In the genomic region with DNA sequence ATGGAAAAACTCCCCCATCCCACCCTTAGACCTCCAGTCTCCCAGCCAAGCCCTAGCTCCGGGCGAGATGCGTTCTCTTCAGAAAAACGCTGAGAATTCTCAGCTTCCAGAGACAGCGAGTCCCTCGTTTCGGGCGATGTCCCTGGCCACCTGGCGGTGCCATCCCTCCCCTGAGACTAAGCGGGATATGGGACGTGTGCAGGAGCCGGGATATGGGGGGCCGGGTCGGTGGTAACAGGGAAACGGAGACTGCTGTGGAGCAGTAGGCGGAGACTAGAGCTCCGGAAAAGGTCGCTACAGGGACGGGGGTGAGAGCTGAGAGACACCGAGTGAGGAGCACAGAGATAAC, we compare ENCODE assay signal across 8 cellular contexts. TPM values are rescaled to one million over a fixed set of nuclear protein-coding genes. Genes with fewer than 3 reads are reported as not detected.
DNase-seq lines count a peak whose midpoint lies in the region; ATAC-seq and TF ChIP-seq lines count a peak whose summit lies in the region.

No MANE protein-coding gene starts in this region.

- H3K27me3 ChIP-seq in DND-41 (ENCODE audit: insufficient read depth, low read length, poor library complexity), result peaks cover 12% of the 10 kb centered on the region
- H3K27me3 ChIP-seq in stomach, result peaks cover 0 to 32% (median 9%) of the 10 kb centered on the region in 3 donors

- H3K4me1 ChIP-seq in DND-41 (ENCODE audit: insufficient read depth, low read length) (peaks cover 21% of the 10 kb centered on the region), stomach (peaks cover 5 to 19% (median 17%) of the 10 kb centered on the region in 4 donors)

- no peaks in the 10 kb centered on the region for H3K9me3 Mint-ChIP-seq in activated naive CD8-positive, alpha-beta T cell treated with anti-CD3 and anti-CD28 coated beads, Interleukin-2, amount 10 ng/mL, durations not matched to agents 7 days and 5 days

- no peak for DNase-seq in DND-41
- DNase-seq in activated naive CD8-positive, alpha-beta T cell treated with anti-CD3 and anti-CD28 coated beads, Interleukin-2, amount 10 ng/mL, durations not matched to agents 7 days and 5 days, result no peak
- DNase-seq in iPS-NIHi11 (ENCODE audit: low spot score), result peak; percentile 73
- no peak for DNase-seq in stomach
- no peak for DNase-seq in NCI-H146 (lab: John Stamatoyannopoulos, UW)
- no peak for DNase-seq in central memory CD4-positive, alpha-beta T cell

- peak overlapping the region; percentile 83 for H3K9ac ChIP-seq in DND-41 (ENCODE audit: low read depth, low read length)

- intact Hi-C loops in stomach (cut with DNase I; ENCODE audit: low total_unique reads), result no loop called here

- ATAC-seq in DND-41 (ENCODE audit: insufficient read depth, low read depth) (peak; percentile 78), GM21390 (IDR thresholded peaks at IDR 0.05; ENCODE audit: unreplicated experiment) (peak; percentile 60), HG03571 (IDR thresholded peaks at IDR 0.05; ENCODE audit: unreplicated experiment) (peak; percentile 51)
- peak; percentile 77 for ATAC-seq in activated naive CD8-positive, alpha-beta T cell treated with anti-CD3 and anti-CD28 coated beads, Interleukin-2, amount 10 ng/mL, durations not matched to agents 7 days and 5 days (ENCODE audit: low read depth)

- WGBS in stomach, 5 donors, result 0 to 1% (median 0%) methylated on average over 13 to 20 of the region's 20 CpGs

- peak overlapping the region; percentile 100 for H3K4me2 ChIP-seq in DND-41 (ENCODE audit: insufficient read depth, low read length)

- peaks cover 17% of the 10 kb centered on the region for H3K4me1 Mint-ChIP-seq in activated naive CD8-positive, alpha-beta T cell treated with anti-CD3 and anti-CD28 coated beads, Interleukin-2, amount 10 ng/mL, durations not matched to agents 7 days and 5 days

- H3K4me3 Mint-ChIP-seq in activated naive CD8-positive, alpha-beta T cell treated with anti-CD3 and anti-CD28 coated beads, Interleukin-2, amount 10 ng/mL, durations not matched to agents 7 days and 5 days, result peak overlapping the region; percentile 90

- peaks cover 12% of the 10 kb centered on the region for H3K27me3 Mint-ChIP-seq in activated naive CD8-positive, alpha-beta T cell treated with anti-CD3 and anti-CD28 coated beads, Interleukin-2, amount 10 ng/mL, durations not matched to agents 7 days and 5 days

- H3K9me3 ChIP-seq in DND-41 (ENCODE audit: insufficient read depth, low read length, severe bottlenecking) (no peaks in the 10 kb centered on the region), stomach (no peaks in the 10 kb centered on the region)

- no peaks in the 10 kb centered on the region for H4K20me1 ChIP-seq in DND-41 (ENCODE audit: insufficient read depth, low read length)

- TF ChIP-seq POLR2A in stomach (IDR thresholded peaks at IDR 0.05), result no peak

- H3K36me3 ChIP-seq in DND-41 (ENCODE audit: insufficient read depth, low read length) (no peaks in the 10 kb centered on the region), stomach (peaks cover 0 to 9% (median 4%) of the 10 kb centered on the region in 4 donors)

- H3K27ac Mint-ChIP-seq in activated naive CD8-positive, alpha-beta T cell treated with anti-CD3 and anti-CD28 coated beads, Interleukin-2, amount 10 ng/mL, durations not matched to agents 7 days and 5 days, result peak overlapping the region; percentile 79

- peak overlapping the region; percentile 99 for H2AFZ ChIP-seq in DND-41 (ENCODE audit: low read depth, low read length)

- peaks cover 2% of the 10 kb centered on the region for H3K36me3 Mint-ChIP-seq in activated naive CD8-positive, alpha-beta T cell treated with anti-CD3 and anti-CD28 coated beads, Interleukin-2, amount 10 ng/mL, durations not matched to agents 7 days and 5 days

- peak overlapping the region; percentile 54 for H3K27ac ChIP-seq in DND-41 (ENCODE audit: low read length)
- peak overlapping the region in 4 of 5 donors; percentile 24 to 75 (median 67) for H3K27ac ChIP-seq in stomach

- H3K79me2 ChIP-seq in DND-41 (ENCODE audit: insufficient read depth, low read length), result no peaks in the 10 kb centered on the region

- peak overlapping the region; percentile 72 to 92 for H3K4me3 ChIP-seq in DND-41 (ENCODE audit: low read depth in 1 of 2, low read length in 2 of 2)
- H3K4me3 ChIP-seq in stomach, result peak overlapping the region; percentile 68 to 81 (median 74)

- POLR2A ChIA-PET in activated naive CD8-positive, alpha-beta T cell treated with anti-CD3 and anti-CD28 coated beads, Interleukin-2, amount 10 ng/mL, durations not matched to agents 7 days and 5 days (lab: Charles Lee), result interaction anchor here (0.7 to 1.4 kb wide), 4 partner anchors 66 to 515 kb away, joined by 3 to 4 read pairs (median 4); no protein-coding TSS in a partner anchor

- no peak for TF ChIP-seq EP300 in stomach (IDR thresholded peaks at IDR 0.05)

- TF ChIP-seq CTCF in DND-41 (IDR thresholded peaks at IDR 0.05; ENCODE audit: borderline replicate concordance, extremely low read depth, low read length, poor library complexity, severe bottlenecking), result no peak
- no peak for TF ChIP-seq CTCF in stomach (IDR thresholded peaks at IDR 0.05)

RNA-seq across cellular contexts. Expression of a gene that starts 0.4 kb away (rescaled TPM):
- 1 to 10 TPM; 3.3 to 4.4 TPM for total RNA-seq in activated naive CD8-positive, alpha-beta T cell treated with anti-CD3 and anti-CD28 coated beads, Interleukin-2, amount 10 ng/mL, durations not matched to agents 7 days and 5 days
- 1 to 10 TPM in 2 of 5 donors, not detected in 3; 2.0 TPM for total RNA-seq in stomach
- polyA plus RNA-seq in stomach, result under 1 TPM; 0.56 to 0.98 (median 0.76) TPM
